ENCODE assay signal across 9 cellular contexts in genomic region chr22:19084586-19084985, GRCh38. TPM values are rescaled to one million over a fixed set of nuclear protein-coding genes. Genes with fewer than 3 reads are reported as not detected.
"Had no signal": no experiment of that assay in that cellular context is flagged by ENCODE, and none has a peak within 500 bp of the region (broad histone marks: within the 10 kb centered on the region; RNA-seq: fewer than 3 reads in every experiment).

No MANE protein-coding gene starts in this region.

RNA-seq across cellular contexts. Expression of gene TSSK2, which starts 46.5 kb away (rescaled TPM):
- total RNA-seq: LHCN-M2, MCF 10A, NCI-H460, OCI-LY7, PC-9, Right ventricle myocardium inferior, RPMI7951, SJCRH30, SK-MEL-5 had no signal
